17 cellular contexts compared by ENCODE assay signal in genomic region chr7:17489987-17490386, GRCh38.
"Had no signal": no experiment of that assay in that cellular context is flagged by ENCODE, and none has a peak within 500 bp of the region (broad histone marks: within the 10 kb centered on the region; RNA-seq: fewer than 3 reads in every experiment).

No MANE protein-coding gene starts in this region.

- DNase-seq: activated CD4-positive, alpha-beta memory T cell treated with anti-CD3 and anti-CD28 coated beads, Interleukin-2, amount 10 ng/mL, durations not matched to agents 7 days and 5 days; activated CD4-positive, alpha-beta T cell treated with anti-CD3 and anti-CD28 coated beads for 36 hours; activated CD8-positive, alpha-beta memory T cell treated with anti-CD3 and anti-CD28 coated beads, Interleukin-2, amount 10 ng/mL, durations not matched to agents 7 days and 5 days; activated naive CD8-positive, alpha-beta T cell treated with anti-CD3 and anti-CD28 coated beads, Interleukin-2, amount 10 ng/mL, durations not matched to agents 7 days and 5 days; amygdala; caudate nucleus; colonic mucosa; immature natural killer cell; mesendoderm; natural killer cell; nucleus accumbens; retina; stimulated activated CD4-positive, alpha-beta T cell treated with anti-CD3 and anti-CD28 coated beads, Interleukin-12 subunit alpha, Interleukin-12 subunit beta, amount 100 ng/mL, for 4 hours; stimulated activated CD4-positive, alpha-beta T cell treated with anti-CD3 and anti-CD28 coated beads, Interleukin-1b, Interleukin-23, amount 100 ng/mL, for 48 hours; stimulated activated CD8-positive, alpha-beta memory T cell treated with anti-CD3 and anti-CD28 coated beads, Interleukin-4, amount 100 ng/mL, for 48 hours; substantia nigra had no signal

- H3K27ac ChIP-seq: colonic mucosa, tibial nerve had no signal

- H3K4me1 ChIP-seq: colonic mucosa had no signal

- H3K9me3 ChIP-seq: colonic mucosa had no signal

- H3K36me3 ChIP-seq: colonic mucosa, tibial nerve had no signal

- H3K27me3 ChIP-seq: colonic mucosa, tibial nerve had no signal

- H3K4me3 ChIP-seq: colonic mucosa, tibial nerve had no signal

- ATAC-seq: activated CD4-positive, alpha-beta T cell treated with anti-CD3 and anti-CD28 coated beads for 36 hours; activated CD8-positive, alpha-beta memory T cell treated with anti-CD3 and anti-CD28 coated beads, Interleukin-2, amount 10 ng/mL, durations not matched to agents 7 days and 5 days; natural killer cell had no signal
